ENCODE assay signal across 1 cellular context in the genomic region with DNA sequence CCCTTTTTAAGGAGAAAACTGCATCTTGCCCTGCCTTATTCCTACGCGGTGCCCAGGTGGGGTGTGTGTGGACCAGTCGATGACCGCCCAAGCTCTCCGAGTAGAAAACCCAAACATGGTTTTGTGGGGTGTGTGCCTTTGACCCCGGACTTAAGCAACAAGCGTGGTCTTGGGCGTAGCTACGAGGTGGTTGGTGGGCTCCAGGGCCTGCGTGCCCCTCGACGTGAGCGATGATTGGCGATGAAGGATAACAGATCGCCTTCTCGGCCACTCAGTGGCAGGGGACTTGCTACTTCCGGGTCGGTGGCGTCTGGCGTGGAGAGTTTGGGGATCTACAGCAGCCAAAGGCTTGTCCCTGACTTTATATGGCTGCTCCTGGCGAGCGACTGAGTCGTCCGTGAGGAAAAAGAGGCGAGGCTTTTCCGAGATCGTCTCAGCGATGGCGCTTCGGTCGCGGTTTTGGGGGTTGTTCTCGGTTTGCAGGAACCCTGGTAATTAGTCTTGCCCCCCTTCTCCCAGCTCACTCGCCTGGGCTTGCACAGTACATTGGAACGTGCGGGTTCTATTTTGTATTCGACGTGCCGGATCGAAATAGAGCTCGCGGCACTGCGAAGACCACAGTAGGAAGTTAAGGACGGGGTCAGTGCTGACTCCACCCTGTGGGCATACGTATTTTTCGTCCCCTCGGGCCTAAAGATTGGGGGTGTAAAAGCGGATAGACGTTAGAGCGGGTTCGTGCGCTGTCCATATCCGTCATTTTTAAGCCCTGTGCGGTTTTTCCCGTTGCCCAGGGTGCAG.
TF ChIP-seq lines count a peak whose summit lies in the region.

A gene (plus strand): TSS at position 319 of the 798 bp plus-strand sequence. CDS start 121 bp downstream, at position 440.

TF ChIP-seq in GM12878, 131 proteins besides CTCF, POLR2A, EP300 and RAD21 (continued from another document and continues in another):
- TF ChIP-seq, protein P1, sequence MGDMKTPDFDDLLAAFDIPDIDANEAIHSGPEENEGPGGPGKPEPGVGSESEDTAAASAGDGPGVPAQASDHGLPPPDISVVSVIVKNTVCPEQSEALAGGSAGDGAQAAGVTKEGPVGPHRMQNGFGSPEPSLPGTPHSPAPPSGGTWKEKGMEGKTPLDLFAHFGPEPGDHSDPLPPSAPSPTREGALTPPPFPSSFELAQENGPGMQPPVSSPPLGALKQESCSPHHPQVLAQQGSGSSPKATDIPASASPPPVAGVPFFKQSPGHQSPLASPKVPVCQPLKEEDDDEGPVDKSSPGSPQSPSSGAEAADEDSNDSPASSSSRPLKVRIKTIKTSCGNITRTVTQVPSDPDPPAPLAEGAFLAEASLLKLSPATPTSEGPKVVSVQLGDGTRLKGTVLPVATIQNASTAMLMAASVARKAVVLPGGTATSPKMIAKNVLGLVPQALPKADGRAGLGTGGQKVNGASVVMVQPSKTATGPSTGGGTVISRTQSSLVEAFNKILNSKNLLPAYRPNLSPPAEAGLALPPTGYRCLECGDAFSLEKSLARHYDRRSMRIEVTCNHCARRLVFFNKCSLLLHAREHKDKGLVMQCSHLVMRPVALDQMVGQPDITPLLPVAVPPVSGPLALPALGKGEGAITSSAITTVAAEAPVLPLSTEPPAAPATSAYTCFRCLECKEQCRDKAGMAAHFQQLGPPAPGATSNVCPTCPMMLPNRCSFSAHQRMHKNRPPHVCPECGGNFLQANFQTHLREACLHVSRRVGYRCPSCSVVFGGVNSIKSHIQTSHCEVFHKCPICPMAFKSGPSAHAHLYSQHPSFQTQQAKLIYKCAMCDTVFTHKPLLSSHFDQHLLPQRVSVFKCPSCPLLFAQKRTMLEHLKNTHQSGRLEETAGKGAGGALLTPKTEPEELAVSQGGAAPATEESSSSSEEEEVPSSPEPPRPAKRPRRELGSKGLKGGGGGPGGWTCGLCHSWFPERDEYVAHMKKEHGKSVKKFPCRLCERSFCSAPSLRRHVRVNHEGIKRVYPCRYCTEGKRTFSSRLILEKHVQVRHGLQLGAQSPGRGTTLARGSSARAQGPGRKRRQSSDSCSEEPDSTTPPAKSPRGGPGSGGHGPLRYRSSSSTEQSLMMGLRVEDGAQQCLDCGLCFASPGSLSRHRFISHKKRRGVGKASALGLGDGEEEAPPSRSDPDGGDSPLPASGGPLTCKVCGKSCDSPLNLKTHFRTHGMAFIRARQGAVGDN (IDR thresholded peaks at IDR 0.05) = peak; percentile 62; the same call in 1 of the 2 replicates
- TF ChIP-seq PAX5 (IDR thresholded peaks at IDR 0.05; ENCODE audit: borderline replicate concordance, low read depth, low read length) (no peak), SMAD1 (IDR thresholded peaks at IDR 0.05; ENCODE audit: low read depth, partially characterized antibody) (no peak), MYC (IDR thresholded peaks at IDR 0.05; ENCODE audit: insufficient read depth, insufficient read length, insufficient replicate concordance, low read length, severe bottlenecking) (no peak), JUND (IDR thresholded peaks at IDR 0.05; ENCODE audit: low read depth, low read length) (no peak), SP1 (IDR thresholded peaks at IDR 0.05; ENCODE audit: low read depth, low read length) (peak; percentile 97), CREM (IDR thresholded peaks at IDR 0.05; ENCODE audit: low read depth) (peak; percentile 67), HCFC1 (IDR thresholded peaks at IDR 0.05; ENCODE audit: low read length) (peak; percentile 46), MYB (IDR thresholded peaks at IDR 0.05; ENCODE audit: borderline replicate concordance, low read depth, low read length) (no peak), CBX5 (IDR thresholded peaks at IDR 0.05; ENCODE audit: low read depth) (no peak), SMARCA5 (IDR thresholded peaks at IDR 0.05) (peak; percentile 79; the same call in 1 of the 2 replicates), IKZF2 (IDR thresholded peaks at IDR 0.05) (peak in 1 of 2 experiments; percentile 21; a peak in 1 of 4 replicates), NFXL1 (IDR thresholded peaks at IDR 0.05; ENCODE audit: borderline replicate concordance) (no peak), POLR2AphosphoS2 (IDR thresholded peaks at IDR 0.05; ENCODE audit: low read depth, low read length) (peak; percentile 69; the same call in 1 of the 2 replicates), MEF2A (IDR thresholded peaks at IDR 0.05; ENCODE audit: insufficient read depth, low read depth, low read length) (no peak), NR2F1 (conservative IDR thresholded peaks at IDR 0.05) (peak; percentile 93), ASH2L (IDR thresholded peaks at IDR 0.05; ENCODE audit: borderline replicate concordance, low read depth) (no peak), RELA (IDR thresholded peaks at IDR 0.05; ENCODE audit: borderline replicate concordance, partially characterized antibody) (no peak), NR2C1 (IDR thresholded peaks at IDR 0.05) (peak; percentile 95), MTA2 (IDR thresholded peaks at IDR 0.05; ENCODE audit: low read depth) (peak; percentile 71), EED (IDR thresholded peaks at IDR 0.05; ENCODE audit: low read depth) (0 out of 2 replicates have a peak, but pooled peaks have one; percentile 11), MXI1 (IDR thresholded peaks at IDR 0.05; ENCODE audit: low read depth, low read length) (peak; percentile 96), GABPA (IDR thresholded peaks at IDR 0.05; ENCODE audit: low read depth) (peak; percentile 82), NFIC (IDR thresholded peaks at IDR 0.05; ENCODE audit: low read depth, low read length) (no peak), TCF12 (IDR thresholded peaks at IDR 0.05; ENCODE audit: low read depth, low read length) (no peak), CHD2 (IDR thresholded peaks at IDR 0.05; ENCODE audit: borderline replicate concordance, low read depth, low read length) (peak; percentile 95), ZSCAN29 (IDR thresholded peaks at IDR 0.05) (no peak)
- TF ChIP-seq, protein P2, sequence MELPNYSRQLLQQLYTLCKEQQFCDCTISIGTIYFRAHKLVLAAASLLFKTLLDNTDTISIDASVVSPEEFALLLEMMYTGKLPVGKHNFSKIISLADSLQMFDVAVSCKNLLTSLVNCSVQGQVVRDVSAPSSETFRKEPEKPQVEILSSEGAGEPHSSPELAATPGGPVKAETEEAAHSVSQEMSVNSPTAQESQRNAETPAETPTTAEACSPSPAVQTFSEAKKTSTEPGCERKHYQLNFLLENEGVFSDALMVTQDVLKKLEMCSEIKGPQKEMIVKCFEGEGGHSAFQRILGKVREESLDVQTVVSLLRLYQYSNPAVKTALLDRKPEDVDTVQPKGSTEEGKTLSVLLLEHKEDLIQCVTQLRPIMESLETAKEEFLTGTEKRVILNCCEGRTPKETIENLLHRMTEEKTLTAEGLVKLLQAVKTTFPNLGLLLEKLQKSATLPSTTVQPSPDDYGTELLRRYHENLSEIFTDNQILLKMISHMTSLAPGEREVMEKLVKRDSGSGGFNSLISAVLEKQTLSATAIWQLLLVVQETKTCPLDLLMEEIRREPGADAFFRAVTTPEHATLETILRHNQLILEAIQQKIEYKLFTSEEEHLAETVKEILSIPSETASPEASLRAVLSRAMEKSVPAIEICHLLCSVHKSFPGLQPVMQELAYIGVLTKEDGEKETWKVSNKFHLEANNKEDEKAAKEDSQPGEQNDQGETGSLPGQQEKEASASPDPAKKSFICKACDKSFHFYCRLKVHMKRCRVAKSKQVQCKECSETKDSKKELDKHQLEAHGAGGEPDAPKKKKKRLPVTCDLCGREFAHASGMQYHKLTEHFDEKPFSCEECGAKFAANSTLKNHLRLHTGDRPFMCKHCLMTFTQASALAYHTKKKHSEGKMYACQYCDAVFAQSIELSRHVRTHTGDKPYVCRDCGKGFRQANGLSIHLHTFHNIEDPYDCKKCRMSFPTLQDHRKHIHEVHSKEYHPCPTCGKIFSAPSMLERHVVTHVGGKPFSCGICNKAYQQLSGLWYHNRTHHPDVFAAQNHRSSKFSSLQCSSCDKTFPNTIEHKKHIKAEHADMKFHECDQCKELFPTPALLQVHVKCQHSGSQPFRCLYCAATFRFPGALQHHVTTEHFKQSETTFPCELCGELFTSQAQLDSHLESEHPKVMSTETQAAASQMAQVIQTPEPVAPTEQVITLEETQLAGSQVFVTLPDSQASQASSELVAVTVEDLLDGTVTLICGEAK (IDR thresholded peaks at IDR 0.05; ENCODE audit: borderline replicate concordance) = peak; percentile 75
- TF ChIP-seq, protein P3, sequence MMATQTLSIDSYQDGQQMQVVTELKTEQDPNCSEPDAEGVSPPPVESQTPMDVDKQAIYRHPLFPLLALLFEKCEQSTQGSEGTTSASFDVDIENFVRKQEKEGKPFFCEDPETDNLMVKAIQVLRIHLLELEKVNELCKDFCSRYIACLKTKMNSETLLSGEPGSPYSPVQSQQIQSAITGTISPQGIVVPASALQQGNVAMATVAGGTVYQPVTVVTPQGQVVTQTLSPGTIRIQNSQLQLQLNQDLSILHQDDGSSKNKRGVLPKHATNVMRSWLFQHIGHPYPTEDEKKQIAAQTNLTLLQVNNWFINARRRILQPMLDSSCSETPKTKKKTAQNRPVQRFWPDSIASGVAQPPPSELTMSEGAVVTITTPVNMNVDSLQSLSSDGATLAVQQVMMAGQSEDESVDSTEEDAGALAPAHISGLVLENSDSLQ (IDR thresholded peaks at IDR 0.05) = peak; percentile 99
- TF ChIP-seq, protein P4, sequence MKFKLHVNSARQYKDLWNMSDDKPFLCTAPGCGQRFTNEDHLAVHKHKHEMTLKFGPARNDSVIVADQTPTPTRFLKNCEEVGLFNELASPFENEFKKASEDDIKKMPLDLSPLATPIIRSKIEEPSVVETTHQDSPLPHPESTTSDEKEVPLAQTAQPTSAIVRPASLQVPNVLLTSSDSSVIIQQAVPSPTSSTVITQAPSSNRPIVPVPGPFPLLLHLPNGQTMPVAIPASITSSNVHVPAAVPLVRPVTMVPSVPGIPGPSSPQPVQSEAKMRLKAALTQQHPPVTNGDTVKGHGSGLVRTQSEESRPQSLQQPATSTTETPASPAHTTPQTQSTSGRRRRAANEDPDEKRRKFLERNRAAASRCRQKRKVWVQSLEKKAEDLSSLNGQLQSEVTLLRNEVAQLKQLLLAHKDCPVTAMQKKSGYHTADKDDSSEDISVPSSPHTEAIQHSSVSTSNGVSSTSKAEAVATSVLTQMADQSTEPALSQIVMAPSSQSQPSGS (IDR thresholded peaks at IDR 0.05; ENCODE audit: low read length) = no peak
- TF ChIP-seq, protein P5, sequence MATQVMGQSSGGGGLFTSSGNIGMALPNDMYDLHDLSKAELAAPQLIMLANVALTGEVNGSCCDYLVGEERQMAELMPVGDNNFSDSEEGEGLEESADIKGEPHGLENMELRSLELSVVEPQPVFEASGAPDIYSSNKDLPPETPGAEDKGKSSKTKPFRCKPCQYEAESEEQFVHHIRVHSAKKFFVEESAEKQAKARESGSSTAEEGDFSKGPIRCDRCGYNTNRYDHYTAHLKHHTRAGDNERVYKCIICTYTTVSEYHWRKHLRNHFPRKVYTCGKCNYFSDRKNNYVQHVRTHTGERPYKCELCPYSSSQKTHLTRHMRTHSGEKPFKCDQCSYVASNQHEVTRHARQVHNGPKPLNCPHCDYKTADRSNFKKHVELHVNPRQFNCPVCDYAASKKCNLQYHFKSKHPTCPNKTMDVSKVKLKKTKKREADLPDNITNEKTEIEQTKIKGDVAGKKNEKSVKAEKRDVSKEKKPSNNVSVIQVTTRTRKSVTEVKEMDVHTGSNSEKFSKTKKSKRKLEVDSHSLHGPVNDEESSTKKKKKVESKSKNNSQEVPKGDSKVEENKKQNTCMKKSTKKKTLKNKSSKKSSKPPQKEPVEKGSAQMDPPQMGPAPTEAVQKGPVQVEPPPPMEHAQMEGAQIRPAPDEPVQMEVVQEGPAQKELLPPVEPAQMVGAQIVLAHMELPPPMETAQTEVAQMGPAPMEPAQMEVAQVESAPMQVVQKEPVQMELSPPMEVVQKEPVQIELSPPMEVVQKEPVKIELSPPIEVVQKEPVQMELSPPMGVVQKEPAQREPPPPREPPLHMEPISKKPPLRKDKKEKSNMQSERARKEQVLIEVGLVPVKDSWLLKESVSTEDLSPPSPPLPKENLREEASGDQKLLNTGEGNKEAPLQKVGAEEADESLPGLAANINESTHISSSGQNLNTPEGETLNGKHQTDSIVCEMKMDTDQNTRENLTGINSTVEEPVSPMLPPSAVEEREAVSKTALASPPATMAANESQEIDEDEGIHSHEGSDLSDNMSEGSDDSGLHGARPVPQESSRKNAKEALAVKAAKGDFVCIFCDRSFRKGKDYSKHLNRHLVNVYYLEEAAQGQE (IDR thresholded peaks at IDR 0.05; ENCODE audit: low read depth, low read length) = no peak
- TF ChIP-seq, protein P6, sequence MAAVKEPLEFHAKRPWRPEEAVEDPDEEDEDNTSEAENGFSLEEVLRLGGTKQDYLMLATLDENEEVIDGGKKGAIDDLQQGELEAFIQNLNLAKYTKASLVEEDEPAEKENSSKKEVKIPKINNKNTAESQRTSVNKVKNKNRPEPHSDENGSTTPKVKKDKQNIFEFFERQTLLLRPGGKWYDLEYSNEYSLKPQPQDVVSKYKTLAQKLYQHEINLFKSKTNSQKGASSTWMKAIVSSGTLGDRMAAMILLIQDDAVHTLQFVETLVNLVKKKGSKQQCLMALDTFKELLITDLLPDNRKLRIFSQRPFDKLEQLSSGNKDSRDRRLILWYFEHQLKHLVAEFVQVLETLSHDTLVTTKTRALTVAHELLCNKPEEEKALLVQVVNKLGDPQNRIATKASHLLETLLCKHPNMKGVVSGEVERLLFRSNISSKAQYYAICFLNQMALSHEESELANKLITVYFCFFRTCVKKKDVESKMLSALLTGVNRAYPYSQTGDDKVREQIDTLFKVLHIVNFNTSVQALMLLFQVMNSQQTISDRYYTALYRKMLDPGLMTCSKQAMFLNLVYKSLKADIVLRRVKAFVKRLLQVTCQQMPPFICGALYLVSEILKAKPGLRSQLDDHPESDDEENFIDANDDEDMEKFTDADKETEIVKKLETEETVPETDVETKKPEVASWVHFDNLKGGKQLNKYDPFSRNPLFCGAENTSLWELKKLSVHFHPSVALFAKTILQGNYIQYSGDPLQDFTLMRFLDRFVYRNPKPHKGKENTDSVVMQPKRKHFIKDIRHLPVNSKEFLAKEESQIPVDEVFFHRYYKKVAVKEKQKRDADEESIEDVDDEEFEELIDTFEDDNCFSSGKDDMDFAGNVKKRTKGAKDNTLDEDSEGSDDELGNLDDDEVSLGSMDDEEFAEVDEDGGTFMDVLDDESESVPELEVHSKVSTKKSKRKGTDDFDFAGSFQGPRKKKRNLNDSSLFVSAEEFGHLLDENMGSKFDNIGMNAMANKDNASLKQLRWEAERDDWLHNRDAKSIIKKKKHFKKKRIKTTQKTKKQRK (IDR thresholded peaks at IDR 0.05; ENCODE audit: low read depth, low read length) = peak; percentile 63
- TF ChIP-seq, protein P7, sequence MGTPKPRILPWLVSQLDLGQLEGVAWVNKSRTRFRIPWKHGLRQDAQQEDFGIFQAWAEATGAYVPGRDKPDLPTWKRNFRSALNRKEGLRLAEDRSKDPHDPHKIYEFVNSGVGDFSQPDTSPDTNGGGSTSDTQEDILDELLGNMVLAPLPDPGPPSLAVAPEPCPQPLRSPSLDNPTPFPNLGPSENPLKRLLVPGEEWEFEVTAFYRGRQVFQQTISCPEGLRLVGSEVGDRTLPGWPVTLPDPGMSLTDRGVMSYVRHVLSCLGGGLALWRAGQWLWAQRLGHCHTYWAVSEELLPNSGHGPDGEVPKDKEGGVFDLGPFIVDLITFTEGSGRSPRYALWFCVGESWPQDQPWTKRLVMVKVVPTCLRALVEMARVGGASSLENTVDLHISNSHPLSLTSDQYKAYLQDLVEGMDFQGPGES (IDR thresholded peaks at IDR 0.05) = peak; percentile 92
